Comparison of ENCODE assay signal across 13 cellular contexts in the genomic region with DNA sequence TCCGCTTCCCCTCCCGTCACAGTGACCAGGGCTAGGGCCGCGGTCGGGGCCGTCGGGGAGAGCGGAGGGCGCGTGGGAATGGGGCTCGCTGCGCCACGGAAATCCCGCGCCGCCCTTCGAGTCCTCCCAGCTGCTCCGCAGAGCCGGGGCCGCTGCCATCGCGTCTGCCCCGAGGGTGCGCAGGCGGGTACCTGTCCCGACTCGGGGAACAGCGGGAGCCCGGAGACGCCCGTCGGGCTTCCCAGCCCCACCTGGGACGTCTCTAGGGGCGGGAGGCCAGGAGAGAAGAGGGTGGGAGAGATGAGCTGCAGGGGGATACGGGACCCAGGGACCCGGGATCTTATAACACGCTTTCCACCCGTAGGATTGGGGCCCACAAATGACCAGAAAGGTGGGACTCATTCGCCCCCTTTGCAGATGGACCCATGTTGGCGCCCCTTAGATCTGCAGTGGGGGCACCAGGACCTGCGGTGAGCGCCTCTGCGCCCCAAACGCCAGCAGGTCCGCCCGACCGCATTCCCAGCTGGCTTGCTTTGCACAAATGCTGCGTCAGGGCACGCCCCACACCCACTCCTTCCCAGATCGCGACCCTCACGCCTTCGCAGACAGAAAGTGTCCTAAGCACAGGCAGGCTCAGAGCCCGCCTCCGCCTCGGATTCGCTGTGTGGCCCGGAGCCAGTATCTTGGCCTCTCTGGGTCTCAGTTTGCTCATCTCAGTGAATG. TPM values are rescaled to one million over a fixed set of nuclear protein-coding genes. Genes with fewer than 3 reads are reported as not detected.
DNase-seq lines count a peak whose midpoint lies in the region; ATAC-seq and TF ChIP-seq lines count a peak whose summit lies in the region.
"Not testable (repeated sequence)": the region's sequence is repeated elsewhere in the genome, so short reads cannot be mapped to it uniquely, and the experiment has no call there.
"Had no signal": no experiment of that assay in that cellular context is flagged by ENCODE, and none has a peak within 500 bp of the region (broad histone marks: within the 10 kb centered on the region; RNA-seq: fewer than 3 reads in every experiment).

No MANE protein-coding gene starts in this region.

- DNase-seq in PC-9; brain microvascular endothelial cell; Right ventricle myocardium inferior (ENCODE audit: missing footprints); memory B cell (ENCODE audit: low spot score in 2 of 2); skeletal muscle cell (ENCODE audit: low read depth); upper lobe of right lung: not testable (repeated sequence)

- H2AFZ ChIP-seq in PC-9: not testable (repeated sequence)

- not testable (repeated sequence) for H3K79me2 ChIP-seq in PC-9 (ENCODE audit: low read depth)

- not testable (repeated sequence) for H3K36me3 ChIP-seq in ES-I3 (ENCODE audit: insufficient read depth, low read length); PC-9 (ENCODE audit: low read depth); brain microvascular endothelial cell (replicated peaks); upper lobe of right lung

- POLR2A ChIA-PET in PC-9 (lab: Charles Lee; ENCODE audit: unreplicated experiment): not testable (repeated sequence)

- H3K27ac ChIP-seq in PC-9, brain microvascular endothelial cell, upper lobe of right lung: not testable (repeated sequence)

- not testable (repeated sequence) for H3F3A ChIP-seq in PC-9 (ENCODE audit: insufficient read depth, low read depth)

- H3K36me3 Mint-ChIP-seq in memory B cell: not testable (repeated sequence)

- H4K20me1 ChIP-seq in PC-9 (ENCODE audit: insufficient read depth): not testable (repeated sequence)

- not testable (repeated sequence) for TF ChIP-seq CTCF in PC-9 (conservative IDR thresholded peaks at IDR 0.05); brain microvascular endothelial cell (IDR thresholded peaks at IDR 0.05; ENCODE audit: low read depth, low read length, missing control alignments); upper lobe of right lung (IDR thresholded peaks at IDR 0.05)

- H3K9ac ChIP-seq in ES-I3 (ENCODE audit: low read depth, low read length): peak overlapping the region; percentile 28; the same call in 1 of the 2 replicates

- H3K4me2 ChIP-seq in PC-9: not testable (repeated sequence)

- not testable (repeated sequence) for H3K4me1 ChIP-seq in ES-I3 (ENCODE audit: insufficient read depth, low read length); PC-9 (replicated peaks; ENCODE audit: insufficient read depth); upper lobe of right lung

- not testable (repeated sequence) for H3K9me3 ChIP-seq in ES-I3 (ENCODE audit: control insufficient read depth, insufficient read depth, low read length); PC-9 (ENCODE audit: insufficient read depth, low read depth); upper lobe of right lung

- in situ Hi-C loops in brain microvascular endothelial cell (cut with HindIII; ENCODE audit: low pct_ligation_motif_present, low sequenced_read_pairs): not testable (repeated sequence)

- intact Hi-C loops in PC-9 (cut with micrococcal nuclease; ENCODE audit: unreplicated experiment); Right ventricle myocardium inferior (cut with DNase I); upper lobe of right lung (cut with DNase I): not testable (repeated sequence)

- H3K4me3 ChIP-seq in PC-9: not testable (repeated sequence)
- H3K4me3 ChIP-seq in brain microvascular endothelial cell (ENCODE audit: low read depth, low read length) (peak overlapping the region; percentile 17), skeletal muscle cell (ENCODE audit: low read depth, low read length) (peak overlapping the region; percentile 18), upper lobe of right lung (peak overlapping the region; percentile 40)

- H3K27me3 ChIP-seq in PC-9 (ENCODE audit: insufficient read depth, low read depth); brain microvascular endothelial cell (replicated peaks); upper lobe of right lung: not testable (repeated sequence)

- not testable (repeated sequence) for H3K9me3 Mint-ChIP-seq in memory B cell

- H3K27ac Mint-ChIP-seq in memory B cell: not testable (repeated sequence)

- H3K27me3 Mint-ChIP-seq in memory B cell: not testable (repeated sequence)

- CTCF ChIA-PET in PC-9 (lab: Charles Lee): interaction anchor here (0.9 kb wide), 1 partner anchor 16 kb away, joined by 3 read pairs; no protein-coding TSS in a partner anchor

- not testable (repeated sequence) for H3K4me1 Mint-ChIP-seq in memory B cell

- peak; percentile 7 for ATAC-seq in HG02571 (IDR thresholded peaks at IDR 0.05; ENCODE audit: unreplicated experiment)
- ATAC-seq in Right ventricle myocardium inferior: peak; percentile 8
- peak; percentile 7 for ATAC-seq in memory B cell (ENCODE audit: low read depth)
- peak; percentile 50 for ATAC-seq in upper lobe of right lung

- BruUV-seq in PC-9 (replicated peaks; lab: Mats Ljungman, UMichigan): TSS peak; percentile 96

- not testable (repeated sequence) for H3K9me2 ChIP-seq in PC-9 (ENCODE audit: insufficient read depth)

- peak overlapping the region; percentile 75 for H3K4me3 Mint-ChIP-seq in memory B cell

RNA-seq across cellular contexts. Expression of a gene that starts 2.9 kb away (rescaled TPM):
- 1.7 and 2.1 TPM in 2 replicates for total RNA-seq in PC-9 (2021)
- total RNA-seq in Right ventricle myocardium inferior: not detected
- total RNA-seq in upper lobe of right lung: not detected
- total RNA-seq: activated CD4-positive, alpha-beta T cell treated with anti-CD3 and anti-CD28 coated beads, Interleukin-2, amount 10 ng/mL, durations not matched to agents 7 days and 5 days; adrenal gland; mesothelial cell of epicardium; progenitor cell of endocrine pancreas had no signal

RNA-seq across cellular contexts. Expression of a gene that starts 18.6 kb away (rescaled TPM):
- total RNA-seq in PC-9 (2021): not detected in 2 replicates
- not detected for total RNA-seq in Right ventricle myocardium inferior
- total RNA-seq in upper lobe of right lung: 3.2 TPM
- total RNA-seq: activated CD4-positive, alpha-beta T cell treated with anti-CD3 and anti-CD28 coated beads, Interleukin-2, amount 10 ng/mL, durations not matched to agents 7 days and 5 days; adrenal gland; mesothelial cell of epicardium; progenitor cell of endocrine pancreas; SJCRH30 had no signal

RNA-seq across cellular contexts. Expression of a gene that starts 26.1 kb away (rescaled TPM):
- total RNA-seq in PC-9 (2021) (38.4 and 43.9 TPM in 2 replicates), Right ventricle myocardium inferior (not detected), upper lobe of right lung (14.4 TPM)
- total RNA-seq: SJCRH30 had no signal

RNA-seq across cellular contexts. Expression of a gene that starts 42.4 kb away (rescaled TPM):
- total RNA-seq in PC-9 (2021) (1.0 and 2.2 TPM in 2 replicates), Right ventricle myocardium inferior (0.76 TPM), upper lobe of right lung (3.7 TPM)

Comparison
In these comparisons a context has a peak if more than half of its experiments do, and no peak if none do; other contexts are left out.
1. RNA of a gene that starts 26.1 kb away (total RNA-seq): 38.4 to 43.9 TPM in PC-9 and 14.4 TPM in upper lobe of right lung (single experiment); not detected in Right ventricle myocardium inferior (single experiment); every median in the first group is over 10 times any median in the second.
2. Peak in every context shown above with its lines, with median percentiles within 50 percentile points of each other: ATAC-seq.